ENCODE assay signal across 1 cellular context in the genomic region with DNA sequence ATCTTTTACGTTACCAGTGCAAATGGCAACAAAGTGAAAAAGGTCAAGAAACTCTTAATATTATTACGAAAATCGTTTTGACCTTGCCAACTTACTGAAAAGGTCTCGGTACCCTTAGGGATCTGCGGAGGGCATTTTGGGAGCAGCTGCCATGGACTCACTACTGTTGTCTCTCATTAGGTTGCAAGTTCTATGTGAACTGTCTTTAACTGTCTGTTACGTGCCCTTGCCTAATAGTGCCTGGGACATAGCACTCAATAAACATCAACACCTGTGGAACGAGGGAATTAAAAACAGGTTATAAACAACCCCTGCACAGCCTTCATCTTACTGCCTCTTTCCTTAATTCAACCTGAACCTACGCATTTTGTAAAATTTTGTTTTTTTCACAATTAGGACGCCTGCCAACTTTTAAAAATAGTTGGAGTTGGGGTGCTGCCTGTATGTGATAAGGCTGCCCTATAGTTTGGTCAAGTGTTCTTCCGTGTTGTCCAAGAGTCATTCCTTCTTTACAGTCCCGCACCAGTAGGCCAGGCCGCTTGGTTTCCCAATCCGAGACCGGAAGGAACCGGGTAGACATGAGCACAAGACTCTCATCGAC.
TF ChIP-seq lines count a peak whose summit lies in the region.

No MANE protein-coding gene starts in this region.

TF ChIP-seq in neural cell, 6 proteins besides CTCF, POLR2A, EP300 and RAD21:
- TF ChIP-seq REST (IDR thresholded peaks at IDR 0.05; ENCODE audit: borderline replicate concordance) (no peak), MXI1 (conservative IDR thresholded peaks at IDR 0.05; ENCODE audit: poor library complexity, severe bottlenecking) (no peak), TAF1 (IDR thresholded peaks at IDR 0.05; ENCODE audit: low read depth) (no peak), POLR2AphosphoS5 (IDR thresholded peaks at IDR 0.05) (no peak), EZH2 (IDR thresholded peaks at IDR 0.05; ENCODE audit: borderline replicate concordance, insufficient read depth, low read length, poor library complexity, severe bottlenecking) (no peak), SMC3 (conservative IDR thresholded peaks at IDR 0.05; ENCODE audit: poor library complexity) (no peak)
